In the genomic region with DNA sequence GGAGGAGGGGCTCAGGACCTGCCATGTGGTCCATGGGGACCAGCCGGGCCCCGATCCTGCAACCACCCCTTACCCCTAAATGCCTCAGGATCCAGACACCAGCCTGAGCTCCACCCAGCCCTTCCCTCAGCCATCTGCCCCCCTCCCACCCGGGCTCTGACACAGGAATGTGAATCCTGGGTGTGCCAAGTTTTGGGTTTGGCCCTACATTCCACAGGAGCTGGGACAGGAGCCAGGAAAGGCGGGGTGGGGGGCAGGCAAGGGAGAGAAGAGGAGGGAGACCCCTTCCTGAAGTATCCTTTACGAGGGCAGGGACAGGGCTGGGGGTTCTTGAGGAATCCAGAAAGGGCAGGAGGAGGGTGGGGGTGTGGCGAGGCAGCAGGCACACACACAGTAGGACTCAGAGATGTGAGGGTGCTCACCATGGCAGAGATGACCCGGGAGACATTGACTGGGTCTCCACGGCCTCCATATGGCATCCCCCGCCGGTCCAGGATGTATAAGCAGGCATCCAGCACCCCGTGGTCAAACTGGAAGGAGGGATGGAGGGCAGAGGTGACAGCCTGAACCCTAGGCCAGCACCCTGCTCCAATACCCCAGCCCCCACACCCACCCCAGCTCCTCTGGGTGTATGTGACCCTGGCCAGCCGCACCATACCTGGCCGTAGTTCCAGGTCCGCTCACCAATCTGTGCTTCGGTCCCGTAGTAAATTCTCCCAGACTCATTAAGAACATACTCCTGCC, we compare ENCODE assay signal across 1 cellular context.
TF ChIP-seq lines count a peak whose summit lies in the region.

No MANE protein-coding gene starts in this region.

TF ChIP-seq in IMR-90, 13 proteins besides CTCF, POLR2A, EP300 and RAD21:
- peak; percentile 71; the same call in 1 of the 2 replicates for TF ChIP-seq MAZ (IDR thresholded peaks at IDR 0.05; ENCODE audit: borderline replicate concordance, low read depth, low read length)
- no peak for TF ChIP-seq NFE2L2 (IDR thresholded peaks at IDR 0.05; ENCODE audit: low read depth, low read length)
- TF ChIP-seq BHLHE40 (IDR thresholded peaks at IDR 0.05; ENCODE audit: low read depth, low read length), result no peak
TF ChIP-seq in IMR-90: peak in this region for 1.
